8 cellular contexts compared by ENCODE assay signal in the genomic region with DNA sequence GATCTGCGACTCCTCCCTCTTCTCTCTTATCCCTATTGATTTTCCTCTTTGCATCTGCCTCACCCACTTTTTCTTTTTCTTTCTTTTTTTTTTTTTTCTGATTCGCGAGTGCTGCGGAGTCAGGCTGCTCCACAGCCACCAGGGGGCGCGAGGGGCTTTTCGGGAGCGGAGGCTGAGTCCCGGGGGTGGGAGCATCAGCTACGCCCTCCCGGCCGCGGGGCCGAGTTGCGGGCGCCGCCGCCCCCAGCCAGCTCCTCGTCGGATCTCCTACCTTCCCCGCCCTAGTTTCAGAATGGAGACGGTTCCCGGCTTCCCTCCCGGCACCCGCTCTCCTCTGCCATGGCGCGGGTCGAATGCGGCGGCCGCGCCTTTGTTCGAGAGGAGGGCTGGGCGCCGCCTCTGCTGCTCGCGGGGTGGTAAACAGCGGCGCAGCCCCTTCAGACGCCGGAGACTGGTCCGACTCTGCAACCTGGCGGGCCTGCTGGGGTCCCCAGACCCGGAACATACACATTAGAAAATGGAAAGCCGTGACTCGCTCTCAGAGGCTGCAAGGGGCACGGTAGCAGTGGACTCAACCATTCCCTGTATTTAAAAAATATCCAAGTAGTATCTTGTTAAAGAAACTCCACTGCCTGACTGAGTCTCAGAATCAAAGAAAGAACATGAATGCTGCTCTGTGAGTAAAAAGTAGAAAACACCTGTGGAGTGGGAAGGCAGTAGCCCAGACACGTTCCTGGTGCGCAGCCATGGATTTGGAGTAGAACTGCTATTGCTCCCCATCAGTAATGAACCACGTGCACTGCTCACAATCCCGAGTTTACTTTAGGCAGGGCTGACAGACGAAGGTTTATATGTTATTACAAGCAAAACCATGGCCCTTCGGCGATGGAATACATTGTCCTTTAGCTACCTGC. TPM values are rescaled to one million over a fixed set of nuclear protein-coding genes. Genes with fewer than 3 reads are reported as not detected.
DNase-seq lines count a peak whose midpoint lies in the region; ATAC-seq and TF ChIP-seq lines count a peak whose summit lies in the region.

No MANE protein-coding gene starts in this region.

- intact Hi-C loops in PC-3 (cut with micrococcal nuclease) = loop anchor here (1.0 to 2.0 kb wide), 3 partner anchors 55 to 124 kb away; no protein-coding TSS in a partner anchor

- H3K27ac ChIP-seq in PC-3 (ENCODE audit: low read length) (no peak overlapping the region), fibroblast of lung (ENCODE audit: insufficient read depth, low read length) (peak overlapping the region; percentile 77)

- H3F3A ChIP-seq in PC-3 (ENCODE audit: low read length, unreplicated experiment) = no peaks in the 10 kb centered on the region

- peak overlapping the region; percentile 65 for H3K9ac ChIP-seq in PC-3 (ENCODE audit: low read length)
- peak overlapping the region; percentile 78 for H3K9ac ChIP-seq in fibroblast of lung (ENCODE audit: insufficient read depth, low read length)

- POLR2A ChIA-PET in PC-3 (lab: Charles Lee; ENCODE audit: unreplicated experiment) = no interaction called here
- POLR2A ChIA-PET in naive thymus-derived CD8-positive, alpha-beta T cell (lab: Charles Lee) = interaction anchor here (0.7 kb wide), 1 partner anchor 9 kb away, joined by 3 read pairs; no protein-coding TSS in a partner anchor

- H3K27ac Mint-ChIP-seq in naive thymus-derived CD8-positive, alpha-beta T cell = peak overlapping the region in 1 of 10 donors; percentile 67
- H3K27ac Mint-ChIP-seq in stimulated activated memory B cell treated with anti-CD40 and anti-IgM and Interleukin-4, amounts not matched to agents 10 μg/mL and 1 μg/mL and 100 μg/mL, for 72 hours = peak overlapping the region; percentile 27

- H3K36me3 Mint-ChIP-seq in naive thymus-derived CD8-positive, alpha-beta T cell = peaks cover 0 to 4% (median 3%) of the 10 kb centered on the region in 3 donors
- H3K36me3 Mint-ChIP-seq in stimulated activated memory B cell treated with anti-CD40 and anti-IgM and Interleukin-4, amounts not matched to agents 10 μg/mL and 1 μg/mL and 100 μg/mL, for 72 hours = no peaks in the 10 kb centered on the region

- DNase-seq in DMS 273 treated with DMSO at 0.1 percent for 48 hours (lab: John Stamatoyannopoulos, UW) (peak; percentile 38), HuH-7.5 (ENCODE audit: low spot score) (peak; percentile 76), PC-3 (peak; percentile 71), fibroblast of lung (ENCODE audit: low read depth in 2 of 2) (peak; percentile 87 to 90)
- peak; percentile 35 to 36 for DNase-seq in activated T-helper 1 cell treated with anti-CD3 and anti-CD28 coated beads, Interleukin-2, amount 50 U/mL, for 16 hours (ENCODE audit: low read depth in 1 of 2, low spot score in 1 of 2)
- DNase-seq in naive thymus-derived CD8-positive, alpha-beta T cell = peak; percentile 35 to 72 (median 58)

- no peaks in the 10 kb centered on the region for H4K20me1 ChIP-seq in PC-3 (ENCODE audit: low read length)
- no peaks in the 10 kb centered on the region for H4K20me1 ChIP-seq in fibroblast of lung (ENCODE audit: control insufficient read depth, extremely low read depth, insufficient read depth, low read length)

- H3K79me2 ChIP-seq in PC-3 (ENCODE audit: low read length) (no peaks in the 10 kb centered on the region), fibroblast of lung (ENCODE audit: control insufficient read depth, insufficient read depth, low read length) (peaks cover 35% of the 10 kb centered on the region)

- peak overlapping the region; percentile 96 for H3K4me2 ChIP-seq in PC-3 (ENCODE audit: low read length)
- peak overlapping the region; percentile 48 for H3K4me2 ChIP-seq in fibroblast of lung (ENCODE audit: extremely low read depth, insufficient read depth, low read length)

- peaks cover 4% of the 10 kb centered on the region for H3K27me3 ChIP-seq in PC-3 (ENCODE audit: low read length)
- no peaks in the 10 kb centered on the region for H3K27me3 ChIP-seq in fibroblast of lung (ENCODE audit: control insufficient read depth, insufficient read depth, low read length)

- peaks cover 60 to 99% (median 68%) of the 10 kb centered on the region in 5 donors for H3K27me3 Mint-ChIP-seq in naive thymus-derived CD8-positive, alpha-beta T cell
- H3K27me3 Mint-ChIP-seq in stimulated activated memory B cell treated with anti-CD40 and anti-IgM and Interleukin-4, amounts not matched to agents 10 μg/mL and 1 μg/mL and 100 μg/mL, for 72 hours = peaks cover 72% of the 10 kb centered on the region

- no peaks in the 10 kb centered on the region for H3K9me3 ChIP-seq in PC-3 (ENCODE audit: low read length)
- no peaks in the 10 kb centered on the region for H3K9me3 ChIP-seq in fibroblast of lung (ENCODE audit: control insufficient read depth, insufficient read depth, low read depth, low read length)

- H3K4me1 Mint-ChIP-seq in naive thymus-derived CD8-positive, alpha-beta T cell = peaks cover 6 to 30% (median 16%) of the 10 kb centered on the region in 4 donors
- peaks cover 16% of the 10 kb centered on the region for H3K4me1 Mint-ChIP-seq in stimulated activated memory B cell treated with anti-CD40 and anti-IgM and Interleukin-4, amounts not matched to agents 10 μg/mL and 1 μg/mL and 100 μg/mL, for 72 hours

- peak; percentile 85 for TF ChIP-seq CTCF in PC-3 (conservative IDR thresholded peaks at IDR 0.05; ENCODE audit: low read depth, low read length)
- TF ChIP-seq CTCF in fibroblast of lung (conservative IDR thresholded peaks at IDR 0.05 in 1 of 2, IDR thresholded peaks at IDR 0.05 in 1 of 2; ENCODE audit: low read depth in 1 of 2, low read length in 2 of 2) = peak; percentile 80 to 89

- peak overlapping the region; percentile 87 for H3K4me3 ChIP-seq in PC-3 (ENCODE audit: low read length)
- H3K4me3 ChIP-seq in fibroblast of lung (replicated peaks in 1 of 4; ENCODE audit: control extremely low read depth in 1 of 4, insufficient read depth in 1 of 4, low read depth in 3 of 4, low read length in 4 of 4) = peak overlapping the region; percentile 61 to 85 (median 70)

- peaks cover 0 to 4% (median 0%) of the 10 kb centered on the region in 9 donors for H3K9me3 Mint-ChIP-seq in naive thymus-derived CD8-positive, alpha-beta T cell
- no peaks in the 10 kb centered on the region for H3K9me3 Mint-ChIP-seq in stimulated activated memory B cell treated with anti-CD40 and anti-IgM and Interleukin-4, amounts not matched to agents 10 μg/mL and 1 μg/mL and 100 μg/mL, for 72 hours

- no peaks in the 10 kb centered on the region; the same call in 1 of the 2 replicates for H3K4me1 ChIP-seq in PC-3 (ENCODE audit: insufficient read depth, low read length)
- peaks cover 3% of the 10 kb centered on the region for H3K4me1 ChIP-seq in fibroblast of lung (ENCODE audit: control insufficient read depth, extremely low read depth, insufficient read depth, low read length)

- H3K9me2 ChIP-seq in PC-3 (replicated peaks; ENCODE audit: low read length) = no peaks in the 10 kb centered on the region

- CTCF ChIA-PET in PC-3 (lab: Charles Lee) = interaction anchor here (0.5 to 1.0 kb wide), 5 partner anchors 26 to 144 kb away, joined by 3 to 9 read pairs (median 4); no protein-coding TSS in a partner anchor

- H3K4me3 Mint-ChIP-seq in naive thymus-derived CD8-positive, alpha-beta T cell = peak overlapping the region; percentile 82 to 94 (median 90)
- peak overlapping the region; percentile 86 for H3K4me3 Mint-ChIP-seq in stimulated activated memory B cell treated with anti-CD40 and anti-IgM and Interleukin-4, amounts not matched to agents 10 μg/mL and 1 μg/mL and 100 μg/mL, for 72 hours

- H3K36me3 ChIP-seq in PC-3 (ENCODE audit: low read depth, low read length) = no peaks in the 10 kb centered on the region
- no peaks in the 10 kb centered on the region for H3K36me3 ChIP-seq in fibroblast of lung (ENCODE audit: control insufficient read depth, insufficient read depth, low read length)

- BruUV-seq in PC-3 (replicated peaks; lab: Mats Ljungman, UMichigan) = no TSS peak

- H2AFZ ChIP-seq in PC-3 (ENCODE audit: low read length) (peak overlapping the region; percentile 82), fibroblast of lung (ENCODE audit: low read length) (peak overlapping the region; percentile 25)

- ATAC-seq in GM21529 (IDR thresholded peaks at IDR 0.05; ENCODE audit: unreplicated experiment) (peak; percentile 80), PC-3 (peak; percentile 75)
- ATAC-seq in naive thymus-derived CD8-positive, alpha-beta T cell = peak; percentile 77 to 88
- peak; percentile 59 for ATAC-seq in stimulated activated memory B cell treated with anti-CD40 and anti-IgM and Interleukin-4, amounts not matched to agents 10 μg/mL and 1 μg/mL and 100 μg/mL, for 72 hours

RNA-seq across cellular contexts. Expression of a gene that starts 55.7 kb away (rescaled TPM):
- 19.5 and 20.6 TPM in 2 replicates for total RNA-seq in PC-3 (2014; rRNA removed)
- total RNA-seq in fibroblast of lung = 135 and 206 TPM in 2 replicates
- polyA plus RNA-seq in fibroblast of lung = 52.4 and 158 TPM in 2 replicates
- 44.8 and 140 TPM in 2 replicates for polyA plus RNA-seq in fibroblast of lung (2012)
- 202 and 569 TPM in 2 replicates for polyA minus RNA-seq in fibroblast of lung (ENCODE audit: low replicate concordance)
- total RNA-seq in naive thymus-derived CD8-positive, alpha-beta T cell = not detected
- not detected for polyA plus RNA-seq in naive thymus-derived CD8-positive, alpha-beta T cell

Comparison
In these comparisons a context has a peak if more than half of its experiments do, and no peak if none do; other contexts are left out.
1. DNase-seq: peak in every context shown above with its lines; median percentile 88 in fibroblast of lung; 76 in HuH-7.5; 71 in PC-3; 58 in naive thymus-derived CD8-positive, alpha-beta T cell; 38 in DMS 273 treated with DMSO at 0.1 percent for 48 hours; 36 in activated T-helper 1 cell treated with anti-CD3 and anti-CD28 coated beads, Interleukin-2, amount 50 U/mL, for 16 hours.
2. RNA of a gene that starts 55.7 kb away (total RNA-seq): 135 to 206 TPM in fibroblast of lung and 19.5 to 20.6 TPM in PC-3; not detected in naive thymus-derived CD8-positive, alpha-beta T cell; every median in the first group is over 10 times any median in the second.
3. Peak in every context shown above with its lines, with median percentiles within 50 percentile points of each other: ATAC-seq.